ENCODE assay signal across 1 cellular context in genomic region chr7:51680594-51681409, GRCh38.
TF ChIP-seq lines count a peak whose summit lies in the region.

No MANE protein-coding gene starts in this region.

TF ChIP-seq in HepG2, 621 proteins besides CTCF, POLR2A, EP300 and RAD21 (continued from another document):
- no peak for TF ChIP-seq ARID5B (CRISPR knock-in tag; IDR thresholded peaks at IDR 0.05)
- TF ChIP-seq ZNF883 (CRISPR knock-in tag; IDR thresholded peaks at IDR 0.05; ENCODE audit: not compliant biosample characterization), result no peak
- TF ChIP-seq MATR3 (CRISPR knock-in tag; IDR thresholded peaks at IDR 0.05), result no peak
- TF ChIP-seq ZFP41 (CRISPR knock-in tag; IDR thresholded peaks at IDR 0.05; ENCODE audit: borderline replicate concordance), result no peak
- TF ChIP-seq ZNF543 (CRISPR knock-in tag; IDR thresholded peaks at IDR 0.05), result no peak
TF ChIP-seq in HepG2: peak in this region for 0.
